Comparison of ENCODE assay signal across 7 cellular contexts in the genomic region with DNA sequence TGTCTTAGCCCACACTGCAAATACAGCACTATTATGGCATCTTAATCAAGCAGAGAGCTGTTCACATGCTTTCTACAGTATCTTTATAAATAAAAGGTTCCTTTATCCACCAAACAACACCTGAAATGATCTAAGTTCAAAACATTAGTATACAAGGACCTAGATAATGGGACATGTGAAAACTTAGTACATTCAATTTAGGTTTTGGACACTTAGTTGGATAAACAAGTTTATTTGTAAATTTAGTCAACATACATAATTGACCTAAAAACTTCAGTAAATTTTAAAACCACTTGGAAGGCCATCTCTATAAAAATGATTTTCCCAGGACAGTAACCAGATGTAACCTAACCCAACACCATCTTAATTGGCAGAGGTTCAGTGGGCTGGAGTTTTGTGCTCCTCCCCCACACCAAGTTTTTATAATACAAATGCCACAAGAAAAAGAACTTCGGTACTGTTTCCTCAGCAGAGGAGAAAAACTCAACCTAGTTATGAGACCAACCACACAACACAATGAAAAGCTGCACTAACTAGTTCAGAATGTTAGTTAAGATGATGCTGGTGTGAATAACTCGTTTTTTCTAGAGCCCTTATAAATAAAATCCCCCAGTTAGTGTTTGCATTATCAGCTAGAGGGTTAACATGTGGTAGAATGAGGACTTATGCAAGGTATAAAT. TPM values are rescaled to one million over a fixed set of nuclear protein-coding genes. Genes with fewer than 3 reads are reported as not detected.
DNase-seq lines count a peak whose midpoint lies in the region; ATAC-seq, FAIRE-seq and TF ChIP-seq lines count a peak whose summit lies in the region.

No MANE protein-coding gene starts in this region.

- no peak for ATAC-seq in HG03469 (IDR thresholded peaks at IDR 0.05; ENCODE audit: unreplicated experiment)

- 100% methylated on average over 1 of the region's 2 CpGs for WGBS in HUES64
- WGBS in stomach, 5 donors: 3 to 9% (median 4%) methylated on average over 2 of the region's 2 CpGs

- DNase-seq in keratinocyte (ENCODE audit: low read depth, low spot score) (no peak), stomach (no peak), NCI-H2196 (lab: John Stamatoyannopoulos, UW; ENCODE audit: unreplicated experiment) (no peak), NCI-H146 treated with DMSO at 0.1 percent for 48 hours (lab: John Stamatoyannopoulos, UW; ENCODE audit: unreplicated experiment) (no peak)

- peaks cover 24% of the 10 kb centered on the region for H4K20me1 ChIP-seq in keratinocyte (ENCODE audit: control insufficient read depth, extremely low read depth, insufficient read depth, low read length)

- TF ChIP-seq EP300 in stomach (IDR thresholded peaks at IDR 0.05): no peak

- H3K9me3 ChIP-seq in HUES64 (ENCODE audit: insufficient read depth, low read depth, low read length) (no peaks in the 10 kb centered on the region), keratinocyte (ENCODE audit: control insufficient read depth, low read depth, low read length) (no peaks in the 10 kb centered on the region), stomach (no peaks in the 10 kb centered on the region)

- H3K27ac ChIP-seq in HUES64 (ENCODE audit: low read depth, low read length): no peak overlapping the region
- H3K27ac ChIP-seq in keratinocyte (ENCODE audit: control insufficient read depth, insufficient read depth, low read length): no peak overlapping the region
- peak overlapping the region in 4 of 5 donors; percentile 98 to 99 (median 98) for H3K27ac ChIP-seq in stomach

- H3K9me1 ChIP-seq in keratinocyte (ENCODE audit: control insufficient read depth, extremely low read depth, insufficient read depth, low read length): no peaks in the 10 kb centered on the region

- H3K4me1 ChIP-seq in HUES64 (ENCODE audit: insufficient read depth, low read length): peaks cover 4% of the 10 kb centered on the region; the same call in 1 of the 2 replicates
- H3K4me1 ChIP-seq in keratinocyte (ENCODE audit: control insufficient read depth, extremely low read depth, insufficient read depth, low read length): peaks cover 14% of the 10 kb centered on the region
- H3K4me1 ChIP-seq in stomach: peaks cover 22 to 59% (median 43%) of the 10 kb centered on the region in 4 donors

- FAIRE-seq in keratinocyte (lab: Jason Lieb, UNC): no peak

- H3K36me3 ChIP-seq in HUES64 (ENCODE audit: insufficient read depth, low read length) (peaks cover 37% of the 10 kb centered on the region), keratinocyte (ENCODE audit: control insufficient read depth in 2 of 2, extremely low read depth in 1 of 2, insufficient read depth in 2 of 2, low read length in 2 of 2) (peaks cover 4 to 13% of the 10 kb centered on the region in 2 experiments), stomach (peaks cover 19 to 51% (median 48%) of the 10 kb centered on the region in 4 donors)

- peak overlapping the region; percentile 83 for H3K4me2 ChIP-seq in keratinocyte (ENCODE audit: control insufficient read depth, extremely low read depth, insufficient read depth, low read depth, low read length)

- peaks cover 3% of the 10 kb centered on the region for H3K9me3 Mint-ChIP-seq in activated naive CD8-positive, alpha-beta T cell (ENCODE audit: low read depth)

- H3K27me3 ChIP-seq in HUES64 (ENCODE audit: insufficient read depth, low read length) (no peaks in the 10 kb centered on the region), keratinocyte (ENCODE audit: control insufficient read depth, extremely low read depth, insufficient read depth, low read length) (no peaks in the 10 kb centered on the region), stomach (no peaks in the 10 kb centered on the region)

- peak overlapping the region; percentile 96 for H3K4me3 Mint-ChIP-seq in activated naive CD8-positive, alpha-beta T cell

- no peaks in the 10 kb centered on the region for H3K27me3 Mint-ChIP-seq in activated naive CD8-positive, alpha-beta T cell

- dilution Hi-C loops in keratinocyte (cut with MboI; ENCODE audit: extremely low pct_ligation_motif_present, low sequenced_read_pairs): no loop called here

- H3K4me3 ChIP-seq in HUES64 (ENCODE audit: low read length): peak overlapping the region; percentile 88
- H3K4me3 ChIP-seq in keratinocyte (ENCODE audit: control insufficient read depth in 2 of 3, extremely low read depth in 1 of 3, insufficient read depth in 2 of 3, low read depth in 1 of 3, low read length in 3 of 3): peak overlapping the region; percentile 80 to 82 (median 81)
- H3K4me3 ChIP-seq in stomach: peak overlapping the region; percentile 89 to 96 (median 92)

- TF ChIP-seq POLR2A in stomach (IDR thresholded peaks at IDR 0.05): no peak

- peaks cover 34% of the 10 kb centered on the region for H3K4me1 Mint-ChIP-seq in activated naive CD8-positive, alpha-beta T cell (ENCODE audit: low read depth)

- no peak overlapping the region for H2AFZ ChIP-seq in keratinocyte (ENCODE audit: control insufficient read depth, low read length)

- H3K36me3 Mint-ChIP-seq in activated naive CD8-positive, alpha-beta T cell: peaks cover 22% of the 10 kb centered on the region

- H3K9ac ChIP-seq in HUES64 (ENCODE audit: low read depth, low read length): no peak overlapping the region
- peak overlapping the region; percentile 36 for H3K9ac ChIP-seq in keratinocyte (ENCODE audit: control insufficient read depth, extremely low read depth, insufficient read depth, low read length)

- no peak for TF ChIP-seq CTCF in keratinocyte (optimal IDR thresholded peaks at IDR 0.05 in 1 of 3, IDR thresholded peaks at IDR 0.05 in 1 of 3, conservative IDR thresholded peaks at IDR 0.05 in 1 of 3; ENCODE audit: extremely low read depth in 1 of 3, insufficient read depth in 2 of 3, low read length in 3 of 3)
- TF ChIP-seq CTCF in stomach (IDR thresholded peaks at IDR 0.05): no peak

- intact Hi-C loops in stomach (cut with DNase I; ENCODE audit: low total_unique reads): no loop called here

- peaks cover 11% of the 10 kb centered on the region for H3K79me2 ChIP-seq in keratinocyte (ENCODE audit: control insufficient read depth, insufficient read depth, low read length)

- peak overlapping the region; percentile 91 for H3K27ac Mint-ChIP-seq in activated naive CD8-positive, alpha-beta T cell

RNA-seq across cellular contexts. Expression of a gene that starts 7.2 kb away (rescaled TPM):
- polyA plus RNA-seq in HUES64 (2013, experiment 1 of 2): 28.9 TPM
- 35.5 TPM for polyA plus RNA-seq in HUES64 (2013, experiment 2 of 2)
- polyA plus RNA-seq in keratinocyte (10.4 to 13.0 TPM (median 10.9 TPM) in 3 replicates), stomach (10 to 100 TPM; 13.5 to 17.3 (median 15.1) TPM)
- 5.4 TPM for polyA plus RNA-seq in keratinocyte (2011; ENCODE audit: low read depth)
- polyA plus RNA-seq in keratinocyte (2011; cell fraction: cytosol; rRNA removed): 8.0 and 11.7 TPM in 2 replicates
- 13.5 and 17.6 TPM in 2 replicates for polyA plus RNA-seq in keratinocyte (2011; cell fraction: nucleus; rRNA removed)
- 8.5 and 9.9 TPM in 2 replicates for polyA plus RNA-seq in keratinocyte (2012; ENCODE audit: low replicate concordance)
- 7.9 to 13.9 TPM (median 8.5 TPM) in 3 replicates for polyA minus RNA-seq in keratinocyte
- 7.9 TPM for polyA minus RNA-seq in keratinocyte (2011; cell fraction: cytosol; rRNA and poly(A)+ RNA removed)
- polyA minus RNA-seq in keratinocyte (2011; cell fraction: nucleus; rRNA and poly(A)+ RNA removed): 8.9 and 16.8 TPM in 2 replicates
- total RNA-seq in stomach: 100 to 1,000 TPM in 1 of 5 donors, 10 to 100 TPM in 3, 1 to 10 TPM in 1; 3.5 to 102 (median 33.0) TPM

RNA-seq across cellular contexts. Expression of a gene that starts 12.4 kb away (rescaled TPM):
- 13.6 TPM for polyA plus RNA-seq in HUES64 (2013, experiment 1 of 2)
- polyA plus RNA-seq in HUES64 (2013, experiment 2 of 2): 19.8 TPM
- polyA plus RNA-seq in keratinocyte: 1.1 to 5.2 TPM (median 1.3 TPM) in 3 replicates
- 1.7 TPM for polyA plus RNA-seq in keratinocyte (2011; ENCODE audit: low read depth)
- 0.78 and 2.1 TPM in 2 replicates for polyA plus RNA-seq in keratinocyte (2011; cell fraction: cytosol; rRNA removed)
- 1.9 and 2.7 TPM in 2 replicates for polyA plus RNA-seq in keratinocyte (2011; cell fraction: nucleus; rRNA removed)
- 3.2 and 6.6 TPM in 2 replicates for polyA plus RNA-seq in keratinocyte (2012; ENCODE audit: low replicate concordance)
- polyA minus RNA-seq in keratinocyte: 1.9 to 4.6 TPM (median 3.0 TPM) in 3 replicates
- polyA minus RNA-seq in keratinocyte (2011; cell fraction: cytosol; rRNA and poly(A)+ RNA removed): 16.7 TPM
- polyA minus RNA-seq in keratinocyte (2011; cell fraction: nucleus; rRNA and poly(A)+ RNA removed): 3.6 and 4.4 TPM in 2 replicates
- total RNA-seq in stomach: 10 to 100 TPM in 4 of 5 donors, 1 to 10 TPM in 1; 7.6 to 57.1 (median 27.5) TPM
- 10 to 100 TPM; 32.7 to 41.0 (median 40.6) TPM for polyA plus RNA-seq in stomach

RNA-seq across cellular contexts. Expression of a gene that starts 56.1 kb away (rescaled TPM):
- polyA plus RNA-seq in HUES64 (2013, experiment 1 of 2): 2.0 TPM
- 1.1 TPM for polyA plus RNA-seq in HUES64 (2013, experiment 2 of 2)
- polyA plus RNA-seq in keratinocyte: 761 to 1,084 TPM (median 1,039 TPM) in 3 replicates
- 357 TPM for polyA plus RNA-seq in keratinocyte (2011; ENCODE audit: low read depth)
- polyA plus RNA-seq in keratinocyte (2011; cell fraction: cytosol; rRNA removed): 399 and 802 TPM in 2 replicates
- polyA plus RNA-seq in keratinocyte (2011; cell fraction: nucleus; rRNA removed): 3,183 and 4,055 TPM in 2 replicates
- polyA plus RNA-seq in keratinocyte (2012; ENCODE audit: low replicate concordance): 790 and 2,344 TPM in 2 replicates
- 1,878 to 7,870 TPM (median 1,919 TPM) in 3 replicates for polyA minus RNA-seq in keratinocyte
- polyA minus RNA-seq in keratinocyte (2011; cell fraction: cytosol; rRNA and poly(A)+ RNA removed): 2,383 TPM
- 4,240 and 4,449 TPM in 2 replicates for polyA minus RNA-seq in keratinocyte (2011; cell fraction: nucleus; rRNA and poly(A)+ RNA removed)
- 100 to 1,000 TPM in 4 of 5 donors, 10 to 100 TPM in 1; 66.8 to 137 (median 132) TPM for total RNA-seq in stomach
- polyA plus RNA-seq in stomach: 10 to 100 TPM; 33.6 to 66.1 (median 60.3) TPM

Comparison
In these comparisons a context has a peak if more than half of its experiments do, and no peak if none do; other contexts are left out.
1. H3K27ac ChIP-seq: peak in stomach (4 of 5); none in HUES64 (single experiment) and keratinocyte (single experiment).
2. RNA of a gene that starts 12.4 kb away (polyA plus RNA-seq): 32.7 to 41.0 TPM in stomach; 0.78 to 6.6 TPM in keratinocyte; every median in the first group is over 4 times any median in the second.
3. RNA of a gene that starts 56.1 kb away (polyA plus RNA-seq): 357 to 4,055 TPM in keratinocyte; 33.6 to 66.1 TPM in stomach; every median in the first group is over 4 times any median in the second.
4. Peak in every context shown above with its lines, with median percentiles within 50 percentile points of each other: H3K4me3 ChIP-seq.